12 cellular contexts compared by ENCODE assay signal in the genomic region with DNA sequence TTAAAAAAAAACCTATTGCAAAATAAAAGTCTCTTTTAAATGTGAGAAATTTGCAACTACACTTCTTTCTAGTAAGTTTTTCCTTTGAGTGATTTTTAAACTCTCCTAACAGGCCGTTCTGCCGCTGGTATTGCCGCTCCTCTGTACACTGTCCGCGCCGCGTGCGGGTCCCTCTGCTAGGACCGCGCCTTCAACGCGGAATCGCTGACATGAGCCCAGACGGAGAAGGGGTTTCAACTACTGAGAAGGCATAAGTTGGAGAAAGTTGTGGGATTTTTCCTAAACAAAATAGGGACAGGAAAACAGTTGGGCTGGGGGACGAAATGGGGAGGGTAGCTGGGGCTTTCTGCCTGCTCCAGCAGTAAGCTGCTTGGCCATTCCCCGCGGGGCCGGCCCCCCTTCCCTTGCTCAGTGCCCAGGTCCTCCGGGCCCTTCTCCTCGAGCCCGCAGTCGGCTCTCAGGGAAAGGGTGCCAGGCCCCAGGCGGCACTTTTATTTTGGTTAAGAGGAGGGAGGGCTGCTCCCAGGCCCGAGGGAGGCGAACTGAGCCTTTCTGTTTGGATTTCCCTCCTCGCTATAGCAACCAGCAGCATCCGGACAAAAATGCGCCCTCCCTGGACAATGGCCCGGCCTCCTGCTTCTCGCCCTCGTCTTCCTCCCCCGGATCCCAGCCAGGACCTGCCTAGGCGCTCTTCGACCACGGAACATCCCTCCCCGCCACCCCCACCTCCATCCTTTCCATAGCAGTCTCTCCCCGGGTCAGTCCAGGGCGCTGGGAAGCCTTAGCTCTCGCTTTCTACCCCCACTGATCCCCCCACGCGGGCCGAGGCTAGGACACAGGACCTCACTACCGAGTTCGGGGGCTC. TPM values are rescaled to one million over a fixed set of nuclear protein-coding genes. Genes with fewer than 3 reads are reported as not detected.
A peak's percentile ranks its signal among the peaks of the same experiment; 100 is the strongest.
DNase-seq lines count a peak whose midpoint lies in the region; ATAC-seq and TF ChIP-seq lines count a peak whose summit lies in the region.
"Had no signal": no experiment of that assay in that cellular context is flagged by ENCODE, and none has a peak within 500 bp of the region (broad histone marks: within the 10 kb centered on the region; RNA-seq: fewer than 3 reads in every experiment).

No MANE protein-coding gene starts in this region.

- 8% methylated on average over 43 of the region's 44 CpGs for WGBS in suprapubic skin

- peaks cover 44% of the 10 kb centered on the region for H3K4me1 ChIP-seq in suprapubic skin

- DNase-seq in SHP77 (lab: John Stamatoyannopoulos, UW) (peak; percentile 29 to 35), SHP77 treated with DMSO at 0.1 percent for 48 hours (lab: John Stamatoyannopoulos, UW) (no peak), astrocyte of the cerebellum (ENCODE audit: low read depth) (no peak), islet precursor cell (peak; percentile 66), suprapubic skin (ENCODE audit: low spot score in 2 of 2) (no peak), NAMALWA (ENCODE audit: low spot score) (no peak)
- no peak for DNase-seq in activated effector memory CD4-positive, alpha-beta T cell treated with anti-CD3 and anti-CD28 coated beads, Interleukin-2, amount 50 U/mL, for 16 hours
- DNase-seq: activated B cell treated with CpG ODN at 0.5 μM for 24 hours, NCI-H1048 had no signal

- ATAC-seq in GM21619 (IDR thresholded peaks at IDR 0.05; ENCODE audit: unreplicated experiment): no peak

- H3K4me3 ChIP-seq in astrocyte of the cerebellum (ENCODE audit: low read depth, low read length) (peak overlapping the region; percentile 12), suprapubic skin (peak overlapping the region; percentile 10)
- H3K4me3 ChIP-seq: skin epidermis had no signal

- peaks cover 95% of the 10 kb centered on the region for H3K27me3 ChIP-seq in suprapubic skin

- TF ChIP-seq EP300 in suprapubic skin (IDR thresholded peaks at IDR 0.05): no peak

- no peak for TF ChIP-seq POLR2A in suprapubic skin (IDR thresholded peaks at IDR 0.05)

- no peaks in the 10 kb centered on the region for H3K36me3 ChIP-seq in suprapubic skin

- no peak overlapping the region for H3K27ac ChIP-seq in suprapubic skin
- H3K27ac ChIP-seq: RWPE1, skin epidermis had no signal

- TF ChIP-seq CTCF in astrocyte of the cerebellum (IDR thresholded peaks at IDR 0.05; ENCODE audit: low read depth, low read length, missing control alignments): no peak
- no peak for TF ChIP-seq CTCF in suprapubic skin (IDR thresholded peaks at IDR 0.05)

- in situ Hi-C loops in astrocyte of the cerebellum (cut with HindIII; ENCODE audit: low sequenced_read_pairs): no loop called here

- H3K9me3 ChIP-seq in suprapubic skin: no peaks in the 10 kb centered on the region

RNA-seq across cellular contexts. Expression of gene POU3F2, which starts 6.8 kb away (rescaled TPM):
- total RNA-seq in suprapubic skin: not detected
- total RNA-seq: activated B cell treated with CpG ODN at 0.5 μM for 24 hours had no signal

Comparison
In these comparisons a context has a peak if more than half of its experiments do, and no peak if none do; other contexts are left out.
1. DNase-seq: peak in SHP77 (2 of 2) and islet precursor cell (single experiment); none in SHP77 treated with DMSO at 0.1 percent for 48 hours (single experiment), astrocyte of the cerebellum (single experiment), suprapubic skin (0 of 2), NAMALWA (single experiment) and activated effector memory CD4-positive, alpha-beta T cell treated with anti-CD3 and anti-CD28 coated beads, Interleukin-2, amount 50 U/mL, for 16 hours (single experiment).